5 cellular contexts compared by ENCODE assay signal in genomic region chr10:115935731-115936130, GRCh38.
"Had no signal": no experiment of that assay in that cellular context is flagged by ENCODE, and none has a peak within 500 bp of the region (broad histone marks: within the 10 kb centered on the region; RNA-seq: fewer than 3 reads in every experiment).

No MANE protein-coding gene starts in this region.

- H3K4me2 ChIP-seq: KMS-11 had no signal

- H3K9ac ChIP-seq: GM23248, KMS-11 had no signal

- H3K27ac ChIP-seq: GM23248, KMS-11 had no signal

- H3K4me3 ChIP-seq: GM23248 had no signal

- H2AFZ ChIP-seq: GM23248 had no signal

- DNase-seq: GM23248, H9, HCEC 1CT, KBM-7 had no signal
